23 cellular contexts compared by ENCODE assay signal in the genomic region with DNA sequence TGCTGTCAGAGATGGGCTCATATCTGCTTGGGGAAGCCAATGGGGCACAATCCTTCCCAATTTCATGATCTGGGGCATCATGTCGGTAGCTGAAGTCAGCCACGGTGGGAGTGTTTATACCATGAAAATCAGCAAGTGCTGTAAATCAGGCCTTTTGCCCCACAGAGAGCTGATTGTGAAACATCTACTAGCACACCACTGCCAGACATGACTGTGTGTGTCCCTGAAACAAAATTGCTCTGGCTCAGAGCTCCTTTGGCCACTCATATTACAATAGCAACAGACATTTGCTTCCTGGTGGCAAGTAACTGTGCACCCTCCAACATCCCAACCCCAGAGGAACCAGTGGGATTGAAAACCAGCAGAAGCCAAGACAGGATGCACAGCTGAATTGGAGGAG. TPM values are rescaled to one million over a fixed set of nuclear protein-coding genes. Genes with fewer than 3 reads are reported as not detected.
"Had no signal": no experiment of that assay in that cellular context is flagged by ENCODE, and none has a peak within 500 bp of the region (broad histone marks: within the 10 kb centered on the region; RNA-seq: fewer than 3 reads in every experiment).

No MANE protein-coding gene starts in this region.

- H3K4me3 ChIP-seq: K562 had no signal

- DNase-seq: Kasumi-1, MM.1S, NCI-H1092 treated with DMSO at 0.1 percent for 48 hours, NCI-H1436, NCI-H187, NCI-H2029, NCI-H2081 treated with DMSO at 0.1 percent for 48 hours, NCI-H2171, NCI-H226, NCI-H446, NCI-H510A, NCI-H524 treated with DMSO at 0.1 percent for 48 hours, NCI-H69, NCI-H774, SHP77 had no signal

- H3K9ac ChIP-seq: KMS-11 had no signal

- H3K27ac ChIP-seq: KMS-11, RWPE1 had no signal

- ATAC-seq: HepG2, K562, SK-N-SH treated with all-trans-retinoic acid at 6 μM for 48 hours had no signal

- H3K4me2 ChIP-seq: KMS-11 had no signal

RNA-seq across cellular contexts. Expression of a gene that starts 23.7 kb away (rescaled TPM):
- total RNA-seq: HepG2, HT1080, K562, M059J, SK-MEL-5 had no signal
